8 cellular contexts compared by ENCODE assay signal in the genomic region with DNA sequence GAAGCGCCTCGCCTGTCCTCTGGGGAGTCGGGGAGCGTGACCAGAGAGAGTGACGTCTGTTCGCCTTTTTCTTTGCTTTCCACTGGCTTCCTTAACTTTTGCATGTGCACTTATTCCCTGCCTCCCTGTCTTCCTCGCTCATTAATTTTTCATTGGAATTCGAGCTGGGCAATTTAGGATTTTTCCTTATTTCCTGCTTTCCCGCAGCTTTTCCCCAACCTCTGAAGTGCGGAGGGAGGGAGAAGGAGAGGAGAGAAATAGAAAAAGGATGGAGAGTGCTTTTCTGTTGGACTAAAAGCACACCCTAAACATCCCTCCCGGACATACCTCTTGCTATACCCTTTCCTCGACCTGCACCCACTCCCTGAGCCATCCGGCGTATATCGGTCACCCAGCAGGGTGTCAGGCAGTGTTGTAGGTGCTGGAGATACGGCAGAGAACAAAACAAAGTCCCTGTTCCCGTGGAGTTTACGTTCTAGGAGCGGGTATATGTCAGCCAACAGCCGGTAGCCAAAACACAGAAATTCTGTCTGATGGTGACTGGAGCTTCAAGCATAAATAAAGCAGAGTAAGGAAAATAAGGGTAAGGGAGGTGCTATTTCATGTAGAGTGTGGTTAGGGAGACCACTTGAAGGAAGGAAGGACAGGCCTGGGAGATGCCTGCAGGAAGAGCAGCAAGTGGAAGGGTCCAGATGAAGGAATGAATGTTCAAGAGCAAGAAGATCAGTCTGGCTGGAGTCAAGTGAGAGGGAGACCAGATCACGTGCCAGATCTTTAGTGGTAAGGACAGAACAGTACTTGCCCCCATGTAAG. TPM values are rescaled to one million over a fixed set of nuclear protein-coding genes. Genes with fewer than 3 reads are reported as not detected.
DNase-seq lines count a peak whose midpoint lies in the region; ATAC-seq, FAIRE-seq and TF ChIP-seq lines count a peak whose summit lies in the region.

No MANE protein-coding gene starts in this region.

- TF ChIP-seq CTCF in kidney (IDR thresholded peaks at IDR 0.05; ENCODE audit: borderline replicate concordance, extremely low read depth, insufficient read depth) (no peak), omental fat pad (IDR thresholded peaks at IDR 0.05) (no peak)

- peak overlapping the region in 1 of 2 donors; percentile 85 for H3K27ac ChIP-seq in kidney (ENCODE audit: low read depth in 2 of 2, low read length in 2 of 2)
- no peak overlapping the region for H3K27ac ChIP-seq in thymus (ENCODE audit: low read depth)

- CTCF ChIA-PET in activated naive CD4-positive, alpha-beta T cell treated with anti-CD3 and anti-CD28 coated beads, Interleukin-2, amount 10 ng/mL, durations not matched to agents 7 days and 5 days (lab: Charles Lee), result interaction anchor here (1.0 kb wide), 1 partner anchor 145 kb away, joined by 4 read pairs; no protein-coding TSS in a partner anchor

- peak overlapping the region; percentile 84 for H3K4me3 Mint-ChIP-seq in activated naive CD4-positive, alpha-beta T cell treated with anti-CD3 and anti-CD28 coated beads, Interleukin-2, amount 10 ng/mL, durations not matched to agents 7 days and 5 days

- H3K27me3 ChIP-seq in thymus (ENCODE audit: control insufficient read depth, insufficient read depth), result no peaks in the 10 kb centered on the region

- peaks cover 25% of the 10 kb centered on the region for H3K4me1 Mint-ChIP-seq in activated naive CD4-positive, alpha-beta T cell treated with anti-CD3 and anti-CD28 coated beads, Interleukin-2, amount 10 ng/mL, durations not matched to agents 7 days and 5 days

- H3K9me3 ChIP-seq in kidney (ENCODE audit: control insufficient read depth in 1 of 2, low read length in 2 of 2), result no peaks in the 10 kb centered on the region
- no peaks in the 10 kb centered on the region for H3K9me3 ChIP-seq in thymus (ENCODE audit: control insufficient read depth)

- H3K4me3 ChIP-seq in kidney (ENCODE audit: low read length in 2 of 2) (peak overlapping the region; percentile 69 to 74), thymus (ENCODE audit: low read length) (peak overlapping the region; percentile 89)

- intact Hi-C loops in kidney (cut with DNase I), result no loop called here

- H3K4me1 ChIP-seq in kidney (ENCODE audit: control insufficient read depth in 1 of 2, insufficient read depth in 1 of 2, low read depth in 1 of 2, low read length in 2 of 2), result peaks cover 6% of the 10 kb centered on the region in 2 donors
- H3K4me1 ChIP-seq in thymus (ENCODE audit: control insufficient read depth, insufficient read depth, low read length), result peaks cover 11% of the 10 kb centered on the region

- FAIRE-seq in kidney (lab: Jason Lieb, UNC), result no peak
- no peak for FAIRE-seq in urothelium cell line (lab: Jason Lieb, UNC)

- ATAC-seq in activated naive CD4-positive, alpha-beta T cell treated with anti-CD3 and anti-CD28 coated beads, Interleukin-2, amount 50 U/mL, for 72 hours, result no peak
- ATAC-seq in omental fat pad (ENCODE audit: low FRiP score), result no peak

- H3K9me3 Mint-ChIP-seq in activated naive CD4-positive, alpha-beta T cell treated with anti-CD3 and anti-CD28 coated beads, Interleukin-2, amount 10 ng/mL, durations not matched to agents 7 days and 5 days, result no peaks in the 10 kb centered on the region
- H3K9me3 Mint-ChIP-seq in activated naive CD4-positive, alpha-beta T cell treated with anti-CD3 and anti-CD28 coated beads, Interleukin-2, amount 50 U/mL, for 72 hours, result no peaks in the 10 kb centered on the region

- peak overlapping the region; percentile 80 for H3K27ac Mint-ChIP-seq in activated naive CD4-positive, alpha-beta T cell treated with anti-CD3 and anti-CD28 coated beads, Interleukin-2, amount 10 ng/mL, durations not matched to agents 7 days and 5 days
- H3K27ac Mint-ChIP-seq in activated naive CD4-positive, alpha-beta T cell treated with anti-CD3 and anti-CD28 coated beads, Interleukin-2, amount 50 U/mL, for 72 hours, result peak overlapping the region; percentile 93 to 97

- DNase-seq in activated naive CD4-positive, alpha-beta T cell treated with anti-CD3 and anti-CD28 coated beads, Interleukin-2, amount 10 ng/mL, durations not matched to agents 7 days and 5 days, result no peak
- DNase-seq in activated naive CD4-positive, alpha-beta T cell treated with Interleukin-2 at 50 U/mL for 16 hours, result no peak
- no peak for DNase-seq in activated naive CD4-positive, alpha-beta T cell treated with anti-CD3 and anti-CD28 coated beads, Interleukin-2, amount 50 U/mL, for 72 hours (ENCODE audit: low spot score in 2 of 2)
- DNase-seq in kidney (no peak), urothelium cell line (ENCODE audit: low spot score) (no peak), omental fat pad (ENCODE audit: low spot score) (no peak)
- DNase-seq in activated CD8-positive, alpha-beta memory T cell treated with anti-CD3 and anti-CD28 coated beads, Interleukin-2, amount 50 U/mL, for 48 hours, result no peak

- H3K9ac ChIP-seq in kidney (ENCODE audit: low read length in 2 of 2), result no peak overlapping the region

- H3K36me3 ChIP-seq in kidney (ENCODE audit: control insufficient read depth in 1 of 2, insufficient read depth in 2 of 2, low read length in 2 of 2), result no peaks in the 10 kb centered on the region
- no peaks in the 10 kb centered on the region for H3K36me3 ChIP-seq in thymus (ENCODE audit: control insufficient read depth, insufficient read depth)

- peaks cover 16% of the 10 kb centered on the region for H3K27me3 Mint-ChIP-seq in activated naive CD4-positive, alpha-beta T cell treated with anti-CD3 and anti-CD28 coated beads, Interleukin-2, amount 10 ng/mL, durations not matched to agents 7 days and 5 days

- peaks cover 14% of the 10 kb centered on the region for H3K36me3 Mint-ChIP-seq in activated naive CD4-positive, alpha-beta T cell treated with anti-CD3 and anti-CD28 coated beads, Interleukin-2, amount 10 ng/mL, durations not matched to agents 7 days and 5 days
- peaks cover 14 to 16% of the 10 kb centered on the region in 2 donors for H3K36me3 Mint-ChIP-seq in activated naive CD4-positive, alpha-beta T cell treated with anti-CD3 and anti-CD28 coated beads, Interleukin-2, amount 50 U/mL, for 72 hours

- 76% methylated on average over 21 of the region's 21 CpGs for WGBS in thymus

RNA-seq across cellular contexts. Expression of gene ZFR, which starts 0.6 kb away (rescaled TPM):
- 10 to 100 TPM; 48.7 to 56.6 TPM for total RNA-seq in activated naive CD4-positive, alpha-beta T cell treated with anti-CD3 and anti-CD28 coated beads, Interleukin-2, amount 50 U/mL, for 72 hours
- total RNA-seq in kidney, result 65.2 TPM
- polyA plus RNA-seq in kidney (ENCODE audit: insufficient read depth, low read depth, low replicate concordance), result 25.7 TPM
- 54.7 TPM for polyA plus RNA-seq in thymus
- 10 to 100 TPM; 76.4 to 98.4 (median 84.7) TPM for total RNA-seq in omental fat pad
